8 cellular contexts compared by ENCODE assay signal in genomic region chr20:16424780-16425179, GRCh38.
"Had no signal": no experiment of that assay in that cellular context is flagged by ENCODE, and none has a peak within 500 bp of the region (broad histone marks: within the 10 kb centered on the region; RNA-seq: fewer than 3 reads in every experiment).

No MANE protein-coding gene starts in this region.

- H3K4me2 ChIP-seq: GM23338 had no signal

- ATAC-seq: GM23338, K562 had no signal

- FAIRE-seq: H1, H54, HTR-8/SVneo, K562 had no signal

- H2AFZ ChIP-seq: GM23338 had no signal

- H3K4me3 ChIP-seq: GM23338, K562 had no signal

- DNase-seq: H9, HCEC 1CT, KG1 had no signal
